24 cellular contexts compared by ENCODE assay signal in genomic region chr10:84511106-84511505, GRCh38.
"Had no signal": no experiment of that assay in that cellular context is flagged by ENCODE, and none has a peak within 500 bp of the region (broad histone marks: within the 10 kb centered on the region; RNA-seq: fewer than 3 reads in every experiment).

No MANE protein-coding gene starts in this region.

- H3K9me3 ChIP-seq: esophagus muscularis mucosa, gastroesophageal sphincter, left ventricle myocardium inferior, lower lobe of right lung, prostate gland, right lobe of liver, testis, tibial nerve, upper lobe of right lung, vagina had no signal

- H3K4me1 ChIP-seq: esophagus muscularis mucosa, gastroesophageal sphincter, left ventricle myocardium inferior, parathyroid adenoma, prostate gland, right lobe of liver, testis, upper lobe of right lung, vagina had no signal

- ATAC-seq: gastroesophageal sphincter; left cardiac atrium; lower lobe of right lung; right lobe of liver; stimulated activated naive B cell treated with anti-CD40 and anti-IgM and Interleukin-4, amounts not matched to agents 10 μg/mL and 1 μg/mL and 100 μg/mL, for 72 hours; stimulated activated naive CD8-positive, alpha-beta T cell treated with anti-CD3 and anti-CD28 coated beads, Interleukin-15, amount 100 ng/mL, for 72 hours; upper lobe of right lung had no signal

- DNase-seq: cortex of kidney; effector memory CD4-positive, alpha-beta T cell; glutamatergic neuron; kidney; left cardiac atrium; left ventricle myocardium inferior; lower lobe of right lung; midbrain; occipital lobe; retina; right lobe of liver; stimulated activated CD4-positive, alpha-beta T cell treated with anti-CD3 and anti-CD28 coated beads, Interleukin-2, amount 100 ng/mL, for 24 hours; stimulated activated CD4-positive, alpha-beta T cell treated with anti-CD3 and anti-CD28 coated beads, Interleukin-4, amount 100 ng/mL, for 4 hours; stimulated activated naive B cell treated with anti-CD40 and anti-IgM and Interleukin-4, amounts not matched to agents 10 μg/mL and 1 μg/mL and 100 μg/mL, for 72 hours; stimulated activated naive CD8-positive, alpha-beta T cell treated with anti-CD3 and anti-CD28 coated beads, Interleukin-15, amount 100 ng/mL, for 72 hours; testis; upper lobe of right lung had no signal

- H3K4me3 ChIP-seq: esophagus muscularis mucosa, gastroesophageal sphincter, left ventricle myocardium inferior, lower lobe of right lung, prostate gland, right lobe of liver, testis, tibial nerve, upper lobe of right lung, vagina had no signal

- H3K36me3 ChIP-seq: prostate gland had no signal

- H3K27ac ChIP-seq: epithelial cell of prostate, esophagus muscularis mucosa, gastroesophageal sphincter, left ventricle myocardium inferior, lower lobe of right lung, parathyroid adenoma, prostate gland, right lobe of liver, testis, tibial nerve, upper lobe of right lung, vagina had no signal

- H2AFZ ChIP-seq: parathyroid adenoma had no signal

- H3K27me3 ChIP-seq: esophagus muscularis mucosa, gastroesophageal sphincter, right lobe of liver, testis, tibial nerve, upper lobe of right lung, vagina had no signal
